In the genomic region with DNA sequence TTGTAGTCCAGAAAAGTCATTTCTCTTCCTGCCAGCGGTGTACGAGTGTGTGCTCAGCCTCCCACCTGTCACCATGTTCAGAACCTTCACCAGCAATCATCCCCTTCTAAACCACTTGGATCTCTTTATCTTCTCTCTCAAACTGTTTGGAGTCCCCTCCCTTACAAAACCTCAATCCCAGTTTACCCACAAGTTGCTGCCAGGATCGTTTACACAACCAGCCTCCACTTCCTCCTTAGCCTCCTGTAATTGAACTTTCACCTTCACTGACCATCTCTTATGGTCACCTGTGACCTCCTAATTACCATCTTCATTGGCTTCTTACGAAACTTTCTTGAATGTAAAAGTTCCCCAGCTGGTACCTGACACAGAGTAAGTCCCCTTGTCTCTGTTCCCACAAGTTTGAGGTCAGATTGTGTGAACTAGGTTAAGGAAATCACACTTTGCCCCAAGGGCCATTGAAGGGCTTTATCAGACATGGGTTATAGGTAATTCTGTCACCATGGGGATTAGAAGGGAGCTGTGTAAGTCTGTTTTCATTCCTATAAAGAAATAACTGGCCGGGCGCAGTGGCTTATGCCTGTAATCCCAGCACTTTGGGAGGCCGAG, we compare ENCODE assay signal across 27 cellular contexts. TPM values are rescaled to one million over a fixed set of nuclear protein-coding genes. Genes with fewer than 3 reads are reported as not detected.
DNase-seq lines count a peak whose midpoint lies in the region; ATAC-seq and TF ChIP-seq lines count a peak whose summit lies in the region.
"Had no signal": no experiment of that assay in that cellular context is flagged by ENCODE, and none has a peak within 500 bp of the region (broad histone marks: within the 10 kb centered on the region; RNA-seq: fewer than 3 reads in every experiment).

No MANE protein-coding gene starts in this region.

- H3K4me1 Mint-ChIP-seq in activated T-cell treated with anti-CD3 and anti-CD28 coated beads, Interleukin-2, amount 50 U/mL, for 72 hours (ENCODE audit: low read depth): no peaks in the 10 kb centered on the region
- H3K4me1 Mint-ChIP-seq in central memory CD8-positive, alpha-beta T cell: peaks cover 24% of the 10 kb centered on the region
- peaks cover 24% of the 10 kb centered on the region for H3K4me1 Mint-ChIP-seq in stimulated activated memory B cell treated with anti-CD40 and anti-IgM and Interleukin-4, amounts not matched to agents 10 μg/mL and 1 μg/mL and 100 μg/mL, for 72 hours

- DNase-seq in activated T-cell treated with anti-CD3 and anti-CD28 coated beads, Interleukin-2, amount 50 U/mL, for 72 hours: no peak
- no peak for DNase-seq in activated T-cell treated with anti-CD3 and anti-CD28 coated beads for 4 hours
- DNase-seq in NB4 (ENCODE audit: low read depth): peak; percentile 47
- DNase-seq in central memory CD8-positive, alpha-beta T cell (ENCODE audit: low spot score in 2 of 2): no peak
- no peak for DNase-seq in AG08395 (ENCODE audit: low spot score)
- DNase-seq in NCI-H2107 treated with DMSO at 0.1 percent for 48 hours (lab: John Stamatoyannopoulos, UW; ENCODE audit: unreplicated experiment): no peak
- DNase-seq: activated CD4-positive, alpha-beta T cell treated with anti-CD3 and anti-CD28 coated beads, Interleukin-2, amount 10 ng/mL, durations not matched to agents 7 days and 5 days; DMS 273 treated with DMSO at 0.1 percent for 48 hours; hippocampal formation; left cardiac atrium; NCI-H1436; ovary; SIG-M5; stimulated activated naive CD4-positive, alpha-beta T cell; SW 1271; T-helper 9 cell had no signal

- no peak for TF ChIP-seq POLR2A in NB4 (IDR thresholded peaks at IDR 0.05; ENCODE audit: extremely low read depth, insufficient read length)

- H3K36me3 Mint-ChIP-seq in activated T-cell treated with anti-CD3 and anti-CD28 coated beads, Interleukin-2, amount 50 U/mL, for 72 hours (ENCODE audit: insufficient read depth in 2 of 2): no peaks in the 10 kb centered on the region
- H3K36me3 Mint-ChIP-seq in central memory CD8-positive, alpha-beta T cell (ENCODE audit: insufficient read depth): peaks cover 5% of the 10 kb centered on the region
- no peaks in the 10 kb centered on the region for H3K36me3 Mint-ChIP-seq in stimulated activated memory B cell treated with anti-CD40 and anti-IgM and Interleukin-4, amounts not matched to agents 10 μg/mL and 1 μg/mL and 100 μg/mL, for 72 hours
- H3K36me3 Mint-ChIP-seq: activated naive CD4-positive, alpha-beta T cell treated with anti-CD3 and anti-CD28 coated beads, Interleukin-2, amount 50 U/mL, for 24 hours had no signal

- H3K27ac Mint-ChIP-seq in activated T-cell treated with anti-CD3 and anti-CD28 coated beads, Interleukin-2, amount 50 U/mL, for 72 hours: peak overlapping the region; percentile 1
- no peak overlapping the region for H3K27ac Mint-ChIP-seq in central memory CD8-positive, alpha-beta T cell (ENCODE audit: low read depth)
- H3K27ac Mint-ChIP-seq in stimulated activated memory B cell treated with anti-CD40 and anti-IgM and Interleukin-4, amounts not matched to agents 10 μg/mL and 1 μg/mL and 100 μg/mL, for 72 hours: peak overlapping the region; percentile 3
- H3K27ac Mint-ChIP-seq: activated CD4-positive, alpha-beta T cell treated with anti-CD3 and anti-CD28 coated beads, Interleukin-2, amount 10 ng/mL, durations not matched to agents 7 days and 5 days; activated naive CD4-positive, alpha-beta T cell treated with anti-CD3 and anti-CD28 coated beads, Interleukin-2, amount 50 U/mL, for 24 hours had no signal

- ATAC-seq in activated T-cell treated with anti-CD3 and anti-CD28 coated beads, Interleukin-2, amount 50 U/mL, for 72 hours (replicated peaks in 1 of 2): no peak
- ATAC-seq in central memory CD8-positive, alpha-beta T cell (replicated peaks; ENCODE audit: extremely low read depth, poor library complexity, severe bottlenecking): peak; percentile 43
- no peak for ATAC-seq in stimulated activated memory B cell treated with anti-CD40 and anti-IgM and Interleukin-4, amounts not matched to agents 10 μg/mL and 1 μg/mL and 100 μg/mL, for 72 hours
- no peak for ATAC-seq in HG02852 (IDR thresholded peaks at IDR 0.05; ENCODE audit: unreplicated experiment)
- ATAC-seq: A549, left cardiac atrium had no signal

- no peaks in the 10 kb centered on the region for H3K27me3 Mint-ChIP-seq in activated T-cell treated with anti-CD3 and anti-CD28 coated beads, Interleukin-2, amount 50 U/mL, for 72 hours (ENCODE audit: low read depth)
- no peaks in the 10 kb centered on the region for H3K27me3 Mint-ChIP-seq in central memory CD8-positive, alpha-beta T cell
- no peaks in the 10 kb centered on the region for H3K27me3 Mint-ChIP-seq in stimulated activated memory B cell treated with anti-CD40 and anti-IgM and Interleukin-4, amounts not matched to agents 10 μg/mL and 1 μg/mL and 100 μg/mL, for 72 hours
- H3K27me3 Mint-ChIP-seq: activated CD4-positive, alpha-beta T cell treated with anti-CD3 and anti-CD28 coated beads, Interleukin-2, amount 10 ng/mL, durations not matched to agents 7 days and 5 days; activated naive CD4-positive, alpha-beta T cell treated with anti-CD3 and anti-CD28 coated beads, Interleukin-2, amount 50 U/mL, for 24 hours had no signal

- no peak overlapping the region for H3K4me3 ChIP-seq in NB4 (ENCODE audit: low read depth, low read length)
- H3K4me3 ChIP-seq: A549, lung, ovary, suprapubic skin had no signal

- TF ChIP-seq CTCF in NB4 (IDR thresholded peaks at IDR 0.05; ENCODE audit: low read depth, low read length): no peak

- no peak overlapping the region for H3K4me3 Mint-ChIP-seq in activated T-cell treated with anti-CD3 and anti-CD28 coated beads, Interleukin-2, amount 50 U/mL, for 72 hours
- H3K4me3 Mint-ChIP-seq in central memory CD8-positive, alpha-beta T cell: peak overlapping the region; percentile 3
- no peak overlapping the region for H3K4me3 Mint-ChIP-seq in stimulated activated memory B cell treated with anti-CD40 and anti-IgM and Interleukin-4, amounts not matched to agents 10 μg/mL and 1 μg/mL and 100 μg/mL, for 72 hours
- H3K4me3 Mint-ChIP-seq: activated CD4-positive, alpha-beta T cell treated with anti-CD3 and anti-CD28 coated beads, Interleukin-2, amount 10 ng/mL, durations not matched to agents 7 days and 5 days; activated naive CD4-positive, alpha-beta T cell treated with anti-CD3 and anti-CD28 coated beads, Interleukin-2, amount 50 U/mL, for 24 hours had no signal

- no peaks in the 10 kb centered on the region for H3K9me3 Mint-ChIP-seq in activated T-cell treated with anti-CD3 and anti-CD28 coated beads, Interleukin-2, amount 50 U/mL, for 72 hours
- no peaks in the 10 kb centered on the region for H3K9me3 Mint-ChIP-seq in central memory CD8-positive, alpha-beta T cell
- no peaks in the 10 kb centered on the region for H3K9me3 Mint-ChIP-seq in stimulated activated memory B cell treated with anti-CD40 and anti-IgM and Interleukin-4, amounts not matched to agents 10 μg/mL and 1 μg/mL and 100 μg/mL, for 72 hours
- H3K9me3 Mint-ChIP-seq: activated CD4-positive, alpha-beta T cell treated with anti-CD3 and anti-CD28 coated beads, Interleukin-2, amount 10 ng/mL, durations not matched to agents 7 days and 5 days; activated naive CD4-positive, alpha-beta T cell treated with anti-CD3 and anti-CD28 coated beads, Interleukin-2, amount 50 U/mL, for 24 hours had no signal

RNA-seq across cellular contexts. Expression of a gene that starts 20.0 kb away (rescaled TPM):
- 10 to 100 TPM; 93.0 to 93.6 TPM for total RNA-seq in activated T-cell treated with anti-CD3 and anti-CD28 coated beads, Interleukin-2, amount 50 U/mL, for 72 hours

RNA-seq across cellular contexts. Expression of a gene that starts 32.0 kb away (rescaled TPM):
- total RNA-seq in activated T-cell treated with anti-CD3 and anti-CD28 coated beads, Interleukin-2, amount 50 U/mL, for 72 hours: under 1 TPM; 0.67 to 0.81 TPM
- total RNA-seq: aorta, H4, M059J, skeletal muscle tissue, ureter had no signal
